Comparison of ENCODE assay signal across 9 cellular contexts in the genomic region with DNA sequence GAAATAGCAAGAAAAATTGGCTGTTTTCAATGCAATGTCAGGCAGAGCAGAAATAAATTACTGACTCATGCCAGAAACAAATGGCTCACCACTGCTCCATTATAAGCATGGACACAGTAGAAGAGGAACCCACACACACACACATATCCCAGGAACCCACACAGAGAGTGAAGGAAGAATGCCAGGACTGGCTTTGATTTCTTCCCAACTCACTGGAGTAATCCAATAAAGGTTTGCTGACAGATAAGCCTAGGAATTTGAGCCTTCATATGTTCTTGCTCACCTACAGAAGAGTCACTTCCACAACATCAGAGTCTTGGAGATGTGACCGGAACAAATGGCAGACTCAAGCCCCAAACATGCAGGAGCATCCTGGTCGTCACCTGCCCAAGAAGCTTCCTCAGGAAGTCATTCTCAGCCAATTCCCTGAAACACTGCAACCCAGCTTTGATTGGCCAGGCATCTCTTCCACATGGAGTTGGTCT. TPM values are rescaled to one million over a fixed set of nuclear protein-coding genes. Genes with fewer than 3 reads are reported as not detected.
A peak's percentile ranks its signal among the peaks of the same experiment; 100 is the strongest.
DNase-seq lines count a peak whose midpoint lies in the region; ATAC-seq and TF ChIP-seq lines count a peak whose summit lies in the region.
"Had no signal": no experiment of that assay in that cellular context is flagged by ENCODE, and none has a peak within 500 bp of the region (broad histone marks: within the 10 kb centered on the region; RNA-seq: fewer than 3 reads in every experiment).

No MANE protein-coding gene starts in this region.

- no peak overlapping the region for H3K27ac Mint-ChIP-seq in activated CD8-positive, alpha-beta memory T cell treated with anti-CD3 and anti-CD28 coated beads, Interleukin-2, amount 10 ng/mL, durations not matched to agents 7 days and 5 days
- peak overlapping the region; percentile 98 for H3K27ac Mint-ChIP-seq in stimulated activated effector memory CD8-positive, alpha-beta T cell treated with anti-CD3 and anti-CD28 coated beads, Interleukin-12 subunit alpha, Interleukin-12 subunit beta, amount 100 ng/mL, for 72 hours

- peaks cover 24% of the 10 kb centered on the region for H3K36me3 Mint-ChIP-seq in activated CD8-positive, alpha-beta memory T cell treated with anti-CD3 and anti-CD28 coated beads, Interleukin-2, amount 10 ng/mL, durations not matched to agents 7 days and 5 days
- H3K36me3 Mint-ChIP-seq in stimulated activated effector memory CD8-positive, alpha-beta T cell treated with anti-CD3 and anti-CD28 coated beads, Interleukin-12 subunit alpha, Interleukin-12 subunit beta, amount 100 ng/mL, for 72 hours = peaks cover 50% of the 10 kb centered on the region

- peak overlapping the region; percentile 48 for H3K4me3 ChIP-seq in WI38 (ENCODE audit: low read depth, low read length)
- peak overlapping the region; percentile 35 for H3K4me3 ChIP-seq in fibroblast of pulmonary artery (replicated peaks; ENCODE audit: low read depth, low read length)

- ATAC-seq in activated CD8-positive, alpha-beta memory T cell treated with anti-CD3 and anti-CD28 coated beads, Interleukin-2, amount 10 ng/mL, durations not matched to agents 7 days and 5 days = no peak
- no peak for ATAC-seq in stimulated activated effector memory CD8-positive, alpha-beta T cell treated with anti-CD3 and anti-CD28 coated beads, Interleukin-12 subunit alpha, Interleukin-12 subunit beta, amount 100 ng/mL, for 72 hours
- ATAC-seq in GM18868 (IDR thresholded peaks at IDR 0.05; ENCODE audit: unreplicated experiment) (no peak), HG02571 (IDR thresholded peaks at IDR 0.05; ENCODE audit: unreplicated experiment) (no peak)

- H3K9me3 Mint-ChIP-seq in activated CD8-positive, alpha-beta memory T cell treated with anti-CD3 and anti-CD28 coated beads, Interleukin-2, amount 10 ng/mL, durations not matched to agents 7 days and 5 days (ENCODE audit: low read depth) = no peaks in the 10 kb centered on the region
- no peaks in the 10 kb centered on the region for H3K9me3 Mint-ChIP-seq in stimulated activated effector memory CD8-positive, alpha-beta T cell treated with anti-CD3 and anti-CD28 coated beads, Interleukin-12 subunit alpha, Interleukin-12 subunit beta, amount 100 ng/mL, for 72 hours

- CTCF ChIA-PET in activated CD8-positive, alpha-beta memory T cell treated with anti-CD3 and anti-CD28 coated beads, Interleukin-2, amount 10 ng/mL, durations not matched to agents 7 days and 5 days (lab: Charles Lee) = interaction anchor here (1.5 kb wide), 1 partner anchor 16 kb away, joined by 4 read pairs; no protein-coding TSS in a partner anchor

- H3K4me1 Mint-ChIP-seq in activated CD8-positive, alpha-beta memory T cell treated with anti-CD3 and anti-CD28 coated beads, Interleukin-2, amount 10 ng/mL, durations not matched to agents 7 days and 5 days = peaks cover 61% of the 10 kb centered on the region
- H3K4me1 Mint-ChIP-seq in stimulated activated effector memory CD8-positive, alpha-beta T cell treated with anti-CD3 and anti-CD28 coated beads, Interleukin-12 subunit alpha, Interleukin-12 subunit beta, amount 100 ng/mL, for 72 hours = peaks cover 80% of the 10 kb centered on the region

- peak; percentile 38 for DNase-seq in activated CD8-positive, alpha-beta memory T cell treated with anti-CD3 and anti-CD28 coated beads for 24 hours
- no peak for DNase-seq in activated CD8-positive, alpha-beta memory T cell treated with anti-CD3 and anti-CD28 coated beads, Interleukin-2, amount 10 ng/mL, durations not matched to agents 7 days and 5 days
- peak; percentile 42 for DNase-seq in fibroblast of pulmonary artery (ENCODE audit: low read depth)
- DNase-seq in stimulated activated effector memory CD8-positive, alpha-beta T cell treated with anti-CD3 and anti-CD28 coated beads, Interleukin-12 subunit alpha, Interleukin-12 subunit beta, amount 100 ng/mL, for 72 hours (ENCODE audit: low spot score in 2 of 2) = no peak
- DNase-seq in T-helper 9 cell = no peak
- DNase-seq: NCI-H2107 had no signal

- TF ChIP-seq CTCF in WI38 (IDR thresholded peaks at IDR 0.05; ENCODE audit: low read depth, low read length) = no peak
- TF ChIP-seq CTCF in fibroblast of pulmonary artery (IDR thresholded peaks at IDR 0.05; ENCODE audit: low read length, missing control alignments) = no peak

- H3K27me3 Mint-ChIP-seq in activated CD8-positive, alpha-beta memory T cell treated with anti-CD3 and anti-CD28 coated beads, Interleukin-2, amount 10 ng/mL, durations not matched to agents 7 days and 5 days = no peaks in the 10 kb centered on the region

- no peak overlapping the region for H3K4me3 Mint-ChIP-seq in activated CD8-positive, alpha-beta memory T cell treated with anti-CD3 and anti-CD28 coated beads, Interleukin-2, amount 10 ng/mL, durations not matched to agents 7 days and 5 days
- H3K4me3 Mint-ChIP-seq in stimulated activated effector memory CD8-positive, alpha-beta T cell treated with anti-CD3 and anti-CD28 coated beads, Interleukin-12 subunit alpha, Interleukin-12 subunit beta, amount 100 ng/mL, for 72 hours = peak overlapping the region; percentile 81

RNA-seq across cellular contexts. Expression of gene SH3BP5L, which starts 2.2 kb away (rescaled TPM):
- 10 to 100 TPM; 27.4 to 27.9 TPM for total RNA-seq in activated CD8-positive, alpha-beta memory T cell treated with anti-CD3 and anti-CD28 coated beads, Interleukin-2, amount 10 ng/mL, durations not matched to agents 7 days and 5 days

RNA-seq across cellular contexts. Expression of gene ZNF672, which starts 14.5 kb away (rescaled TPM):
- total RNA-seq in activated CD8-positive, alpha-beta memory T cell treated with anti-CD3 and anti-CD28 coated beads, Interleukin-2, amount 10 ng/mL, durations not matched to agents 7 days and 5 days = 10 to 100 TPM; 53.8 to 72.3 TPM

RNA-seq across cellular contexts. Expression of gene ZNF692, which starts 35.3 kb away (rescaled TPM):
- total RNA-seq in activated CD8-positive, alpha-beta memory T cell treated with anti-CD3 and anti-CD28 coated beads, Interleukin-2, amount 10 ng/mL, durations not matched to agents 7 days and 5 days = 10 to 100 TPM; 70.5 to 74.9 TPM

Comparison
In these comparisons a context has a peak if more than half of its experiments do, and no peak if none do; other contexts are left out.
1. DNase-seq: peak in activated CD8-positive, alpha-beta memory T cell treated with anti-CD3 and anti-CD28 coated beads for 24 hours (single experiment) and fibroblast of pulmonary artery (single experiment); none in activated CD8-positive, alpha-beta memory T cell treated with anti-CD3 and anti-CD28 coated beads, Interleukin-2, amount 10 ng/mL, durations not matched to agents 7 days and 5 days (single experiment), stimulated activated effector memory CD8-positive, alpha-beta T cell treated with anti-CD3 and anti-CD28 coated beads, Interleukin-12 subunit alpha, Interleukin-12 subunit beta, amount 100 ng/mL, for 72 hours (0 of 2) and T-helper 9 cell (single experiment).